In the genomic region with DNA sequence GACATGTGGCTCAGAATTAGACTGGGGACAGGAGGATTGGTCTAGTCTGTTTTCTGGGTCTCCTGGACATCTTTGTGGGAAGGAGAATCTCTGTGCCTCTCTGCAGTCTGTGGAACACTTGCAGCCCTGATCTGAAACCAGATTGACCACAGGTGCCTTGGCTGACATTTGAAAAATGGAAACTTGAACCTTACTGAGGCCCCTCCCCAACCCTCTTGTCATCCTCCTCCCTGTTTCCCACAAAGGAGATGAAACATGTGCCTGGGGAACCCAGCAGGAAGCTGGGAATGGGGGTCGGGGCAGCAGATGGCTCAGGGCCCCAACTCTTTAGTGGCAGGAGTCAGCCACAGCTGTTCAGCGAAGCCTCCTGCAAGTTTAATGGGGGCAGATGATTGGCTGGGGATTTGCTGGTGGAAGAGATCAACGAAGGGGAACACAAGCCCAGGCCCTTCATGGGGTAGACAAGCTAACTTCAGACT, we compare ENCODE assay signal across 14 cellular contexts. TPM values are rescaled to one million over a fixed set of nuclear protein-coding genes. Genes with fewer than 3 reads are reported as not detected.
DNase-seq lines count a peak whose midpoint lies in the region; ATAC-seq and TF ChIP-seq lines count a peak whose summit lies in the region.
"Had no signal": no experiment of that assay in that cellular context is flagged by ENCODE, and none has a peak within 500 bp of the region (broad histone marks: within the 10 kb centered on the region; RNA-seq: fewer than 3 reads in every experiment).

No MANE protein-coding gene starts in this region.

- no peak overlapping the region for H3K18ac ChIP-seq in H9 (ENCODE audit: insufficient read length, low read depth, low read length)

- H2AK5ac ChIP-seq in H9 (ENCODE audit: insufficient read length, low read length), result no peak overlapping the region

- no peak overlapping the region for H3T11ph ChIP-seq in H9 (ENCODE audit: low read length)

- no peak overlapping the region for H3K27ac ChIP-seq in H9 (ENCODE audit: insufficient read length, low read depth, low read length)
- peak overlapping the region; percentile 16; the same call in 1 of the 2 replicates for H3K27ac ChIP-seq in MM.1S (ENCODE audit: low read length)
- H3K27ac ChIP-seq in Karpas-422 (ENCODE audit: low read length), result no peak overlapping the region
- no peak overlapping the region for H3K27ac ChIP-seq in stomach

- ATAC-seq in GM18511 (IDR thresholded peaks at IDR 0.05; ENCODE audit: unreplicated experiment), result peak; percentile 72
- ATAC-seq in GM21737 (IDR thresholded peaks at IDR 0.05; ENCODE audit: unreplicated experiment), result no peak

- H2BK5ac ChIP-seq in H9 (ENCODE audit: insufficient read length, low read length), result no peak overlapping the region

- H3K27ac Mint-ChIP-seq in H9 (peak overlapping the region; percentile 74 to 91 (median 79); a peak in 4 of 7 replicates), chondrocyte (ENCODE audit: unreplicated experiment) (no peak overlapping the region)
- H3K27ac Mint-ChIP-seq: naive B cell; T-helper 1 cell treated with Interleukin-12 subunit alpha and Interleukin-12 subunit beta and Interleukin-4 antibody, amounts not matched to agents 30 μg/mL and 1 μg/mL, for 36 hours had no signal

- no peak overlapping the region for H3K56ac ChIP-seq in H9 (ENCODE audit: insufficient read length, low read depth, low read length)

- H2AFZ ChIP-seq in H9 (ENCODE audit: low read length) (no peak overlapping the region), MM.1S (ENCODE audit: low read length) (no peak overlapping the region), Karpas-422 (ENCODE audit: low read length) (no peak overlapping the region)

- no peak overlapping the region for H3K4ac ChIP-seq in H9 (ENCODE audit: low read depth, low read length)

- no peaks in the 10 kb centered on the region for H3K79me1 ChIP-seq in H9 (ENCODE audit: insufficient read depth, low read depth, low read length, poor library complexity, severe bottlenecking)

- no peak overlapping the region for H3K9ac ChIP-seq in H9 (ENCODE audit: extremely low read depth, insufficient read length, low read length)
- no peak overlapping the region for H3K9ac ChIP-seq in MM.1S (ENCODE audit: low read length)
- H3K9ac ChIP-seq in Karpas-422 (ENCODE audit: low read length), result no peak overlapping the region

- H3K23ac ChIP-seq in H9 (ENCODE audit: insufficient read length, low read depth, low read length), result no peak overlapping the region

- TF ChIP-seq CTCF in H9 (conservative IDR thresholded peaks at IDR 0.05) (no peak), MM.1S (IDR thresholded peaks at IDR 0.05; ENCODE audit: low read length) (no peak), chondrocyte (IDR thresholded peaks at IDR 0.05) (no peak), stomach (IDR thresholded peaks at IDR 0.05) (no peak)

- no CpG with 5 or more reads among the region's 3 CpGs for WGBS in H9 (ENCODE audit: extremely low coverage, insufficient read length, low lambda C conversion rate)
- WGBS in stomach, 5 donors, result 61 to 80% (median 72%) methylated on average over 3 of the region's 3 CpGs

- H3F3A ChIP-seq in MM.1S (ENCODE audit: insufficient read depth, low read length), result peaks cover 8% of the 10 kb centered on the region

- intact Hi-C loops in stomach (cut with DNase I; ENCODE audit: low total_unique reads), result no loop called here

- no peaks in the 10 kb centered on the region for H4K20me1 ChIP-seq in H9 (ENCODE audit: control insufficient read depth, insufficient read depth, insufficient read length)
- no peaks in the 10 kb centered on the region for H4K20me1 ChIP-seq in MM.1S (ENCODE audit: insufficient read depth, low read length)
- H4K20me1 ChIP-seq in Karpas-422 (ENCODE audit: insufficient read depth, low read depth, low read length), result no peaks in the 10 kb centered on the region

- no peaks in the 10 kb centered on the region for H3K9me3 Mint-ChIP-seq in H9
- no peaks in the 10 kb centered on the region for H3K9me3 Mint-ChIP-seq in chondrocyte (ENCODE audit: low read depth)
- H3K9me3 Mint-ChIP-seq: naive B cell; T-helper 1 cell treated with Interleukin-12 subunit alpha and Interleukin-12 subunit beta and Interleukin-4 antibody, amounts not matched to agents 30 μg/mL and 1 μg/mL, for 36 hours had no signal

- no peak overlapping the region for H3K14ac ChIP-seq in H9 (ENCODE audit: insufficient read depth, low read length)

- H3K36me3 ChIP-seq in MM.1S (replicated peaks; ENCODE audit: insufficient read depth, low read length), result no peaks in the 10 kb centered on the region
- H3K36me3 ChIP-seq in Karpas-422 (ENCODE audit: insufficient read depth, low read length), result no peaks in the 10 kb centered on the region
- no peaks in the 10 kb centered on the region for H3K36me3 ChIP-seq in stomach
- H3K36me3 ChIP-seq: BE2C had no signal

- no peak overlapping the region for H4K8ac ChIP-seq in H9 (replicated peaks; ENCODE audit: insufficient read length, low read depth, low read length)

- peaks cover 39 to 45% of the 10 kb centered on the region in 2 experiments for H3K4me1 Mint-ChIP-seq in H9
- H3K4me1 Mint-ChIP-seq in chondrocyte (ENCODE audit: low read depth), result peaks cover 2% of the 10 kb centered on the region
- H3K4me1 Mint-ChIP-seq: naive B cell had no signal

- H3K4me3 Mint-ChIP-seq in H9, result no peak overlapping the region
- H3K4me3 Mint-ChIP-seq in chondrocyte (ENCODE audit: unreplicated experiment), result no peak overlapping the region
- H3K4me3 Mint-ChIP-seq: naive B cell; T-helper 1 cell treated with Interleukin-12 subunit alpha and Interleukin-12 subunit beta and Interleukin-4 antibody, amounts not matched to agents 30 μg/mL and 1 μg/mL, for 36 hours had no signal

- no peak overlapping the region for H4K91ac ChIP-seq in H9 (ENCODE audit: insufficient read length, low read depth, low read length)

- H3K4me1 ChIP-seq in H9 (ENCODE audit: insufficient read depth, low read length) (peaks cover 12% of the 10 kb centered on the region; the same call in 1 of the 2 replicates), MM.1S (ENCODE audit: low read length) (peaks cover 16% of the 10 kb centered on the region), Karpas-422 (ENCODE audit: low read length) (no peaks in the 10 kb centered on the region), stomach (no peaks in the 10 kb centered on the region)
- H3K4me1 ChIP-seq: BE2C had no signal

- no peaks in the 10 kb centered on the region for H3K23me2 ChIP-seq in H9 (ENCODE audit: insufficient read length, low read depth, low read length, poor library complexity, severe bottlenecking)

- H3K27me3 ChIP-seq in H9 (ENCODE audit: insufficient read depth, low read length), result no peaks in the 10 kb centered on the region
- no peaks in the 10 kb centered on the region for H3K27me3 ChIP-seq in MM.1S (replicated peaks; ENCODE audit: insufficient read depth, low read length)
- H3K27me3 ChIP-seq in Karpas-422 (ENCODE audit: low read length), result no peaks in the 10 kb centered on the region
- H3K27me3 ChIP-seq in stomach, result no peaks in the 10 kb centered on the region
- H3K27me3 ChIP-seq: BE2C had no signal

- H3K79me2 ChIP-seq in H9 (ENCODE audit: insufficient read depth, low read length) (no peaks in the 10 kb centered on the region), MM.1S (ENCODE audit: low read length) (no peaks in the 10 kb centered on the region), Karpas-422 (ENCODE audit: low read length) (no peaks in the 10 kb centered on the region)

- no peaks in the 10 kb centered on the region; the same call in 1 of the 2 replicates for H3K27me3 Mint-ChIP-seq in H9 (ENCODE audit: low read depth)
- H3K27me3 Mint-ChIP-seq in chondrocyte (ENCODE audit: low read depth), result no peaks in the 10 kb centered on the region

- H3K9me3 ChIP-seq in H9 (ENCODE audit: control insufficient read depth, low read depth, low read length) (no peaks in the 10 kb centered on the region), MM.1S (replicated peaks; ENCODE audit: insufficient read depth, low read length) (no peaks in the 10 kb centered on the region), Karpas-422 (ENCODE audit: low read length) (no peaks in the 10 kb centered on the region), stomach (no peaks in the 10 kb centered on the region)
- H3K9me3 ChIP-seq: BE2C had no signal

- no peak for TF ChIP-seq POLR2A in stomach (IDR thresholded peaks at IDR 0.05)

- peak; percentile 35 for DNase-seq in H9
- peak; percentile 57 for DNase-seq in MM.1S
- peak; percentile 74 for DNase-seq in mesenteric fat pad (ENCODE audit: low spot score)
- DNase-seq in Karpas-422, result no peak
- no peak for DNase-seq in chondrocyte (ENCODE audit: low spot score)
- no peak for DNase-seq in stomach
- DNase-seq: activated CD4-positive, alpha-beta T cell treated with anti-CD3 and anti-CD28 coated beads, Interleukin-2, amount 50 U/mL, for 48 hours; activated naive CD4-positive, alpha-beta T cell treated with Interleukin-2 at 50 U/mL for 16 hours; cerebellar nuclear complex; naive B cell had no signal

- H2BK120ac ChIP-seq in H9 (ENCODE audit: low read depth, low read length, poor library complexity, severe bottlenecking), result no peak overlapping the region

- H2BK15ac ChIP-seq in H9 (ENCODE audit: low read depth, low read length), result no peak overlapping the region

- TF ChIP-seq EP300 in stomach (IDR thresholded peaks at IDR 0.05), result no peak

- H3K36me3 Mint-ChIP-seq in H9 (ENCODE audit: insufficient read depth in 1 of 3, low read depth in 3 of 3) (peaks cover 73 to 98% (median 88%) of the 10 kb centered on the region in 3 experiments), chondrocyte (ENCODE audit: low read depth) (no peaks in the 10 kb centered on the region)
- H3K36me3 Mint-ChIP-seq: naive B cell had no signal

- H3K4me2 ChIP-seq in H9 (ENCODE audit: insufficient read depth, insufficient read length, low read length) (no peak overlapping the region), MM.1S (ENCODE audit: low read depth, low read length) (peak overlapping the region; percentile 35), Karpas-422 (ENCODE audit: low read depth, low read length, poor library complexity, severe bottlenecking) (no peak overlapping the region)

- no peak overlapping the region for H3K4me3 ChIP-seq in MM.1S (ENCODE audit: low read length)
- H3K4me3 ChIP-seq in Karpas-422 (ENCODE audit: low read length), result no peak overlapping the region
- H3K4me3 ChIP-seq in stomach, result no peak overlapping the region

- H3K9me2 ChIP-seq in MM.1S (replicated peaks; ENCODE audit: insufficient read depth, low read length) (no peaks in the 10 kb centered on the region), Karpas-422 (replicated peaks; ENCODE audit: insufficient read depth, low read length) (no peaks in the 10 kb centered on the region)

- H2BK12ac ChIP-seq in H9 (ENCODE audit: insufficient read length, low read depth, low read length), result no peak overlapping the region

- no peak overlapping the region for H4K5ac ChIP-seq in H9 (ENCODE audit: insufficient read length, low read depth, low read length)

- H2BK20ac ChIP-seq in H9 (ENCODE audit: low read depth, low read length, poor library complexity, severe bottlenecking), result no peak overlapping the region

RNA-seq across cellular contexts. Expression of gene VASH2, which starts 18.1 kb away (rescaled TPM):
- total RNA-seq in H9 (2021) (76.1 and 79.5 TPM in 2 replicates), mesenteric fat pad (3.0 TPM), chondrocyte (2.3 to 2.8 TPM (median 2.8 TPM) in 3 replicates), stomach (10 to 100 TPM in 1 of 5 donors, not detected in 4; 10.3 TPM)
- not detected in 2 replicates for total RNA-seq in Karpas-422 (2014; rRNA removed; shearing (Covaris generic); ENCODE audit: low replicate concordance)
- polyA plus RNA-seq in stomach, result under 1 TPM; 0.13 to 0.93 (median 0.92) TPM

RNA-seq across cellular contexts. Expression of gene ANGEL2, which starts 47.2 kb away (rescaled TPM):
- total RNA-seq in H9 (2021), result 42.4 and 47.8 TPM in 2 replicates
- 26.9 TPM for total RNA-seq in mesenteric fat pad
- 49.1 and 97.1 TPM in 2 replicates for total RNA-seq in Karpas-422 (2014; rRNA removed; shearing (Covaris generic); ENCODE audit: low replicate concordance)
- 20.4 to 28.1 TPM (median 21.2 TPM) in 3 replicates for total RNA-seq in chondrocyte
- 100 to 1,000 TPM in 1 of 5 donors, 10 to 100 TPM in 3, 1 to 10 TPM in 1; 3.2 to 107 (median 51.9) TPM for total RNA-seq in stomach
- polyA plus RNA-seq in stomach, result 1 to 10 TPM; 6.6 to 9.8 (median 9.3) TPM

Comparison
In these comparisons a context has a peak if more than half of its experiments do, and no peak if none do; other contexts are left out.
1. DNase-seq: peak in H9 (single experiment), MM.1S (single experiment) and mesenteric fat pad (single experiment); none in Karpas-422 (single experiment), chondrocyte (single experiment) and stomach (single experiment).